11 cellular contexts compared by ENCODE assay signal in genomic region chr3:57017481-57017880, GRCh38. TPM values are rescaled to one million over a fixed set of nuclear protein-coding genes. Genes with fewer than 3 reads are reported as not detected.
DNase-seq lines count a peak whose midpoint lies in the region; ATAC-seq and TF ChIP-seq lines count a peak whose summit lies in the region.
"Had no signal": no experiment of that assay in that cellular context is flagged by ENCODE, and none has a peak within 500 bp of the region (broad histone marks: within the 10 kb centered on the region; RNA-seq: fewer than 3 reads in every experiment).

No MANE protein-coding gene starts in this region.

- peak overlapping the region; percentile 66 for H3K9ac ChIP-seq in Karpas-422 (ENCODE audit: low read length)
- H3K9ac ChIP-seq: parathyroid adenoma had no signal

- H4K20me1 ChIP-seq in Karpas-422 (ENCODE audit: insufficient read depth, low read depth, low read length), result no peaks in the 10 kb centered on the region

- no peaks in the 10 kb centered on the region for H3K9me3 ChIP-seq in Karpas-422 (ENCODE audit: low read length)

- H3K27ac ChIP-seq in Karpas-422 (ENCODE audit: low read length), result peak overlapping the region; percentile 99
- H3K27ac ChIP-seq: parathyroid adenoma had no signal

- H3K4me3 Mint-ChIP-seq in brain, result peak overlapping the region in 4 of 5 experiments; percentile 31 to 43 (median 41)
- no peak overlapping the region for H3K4me3 Mint-ChIP-seq in naive thymus-derived CD8-positive, alpha-beta T cell
- H3K4me3 Mint-ChIP-seq: activated T-helper 17 cell treated with anti-CD3 and anti-CD28 coated beads, Interleukin-2, amount 50 U/mL, for 72 hours; CD4-positive, CD25-positive, alpha-beta regulatory T cell had no signal

- POLR2A ChIA-PET in naive thymus-derived CD8-positive, alpha-beta T cell (lab: Charles Lee), result no interaction called here

- peaks cover 2% of the 10 kb centered on the region for H3K27me3 Mint-ChIP-seq in brain
- peaks cover 0 to 9% (median 3%) of the 10 kb centered on the region in 5 donors for H3K27me3 Mint-ChIP-seq in naive thymus-derived CD8-positive, alpha-beta T cell

- no peaks in the 10 kb centered on the region for H3K79me2 ChIP-seq in Karpas-422 (ENCODE audit: low read length)

- peaks cover 0 to 3% (median 0%) of the 10 kb centered on the region in 5 experiments for H3K9me3 Mint-ChIP-seq in brain
- H3K9me3 Mint-ChIP-seq in naive thymus-derived CD8-positive, alpha-beta T cell, result no peaks in the 10 kb centered on the region
- H3K9me3 Mint-ChIP-seq: activated T-helper 17 cell treated with anti-CD3 and anti-CD28 coated beads, Interleukin-2, amount 50 U/mL, for 72 hours had no signal

- H3K4me3 ChIP-seq in Karpas-422 (ENCODE audit: low read length), result peak overlapping the region; percentile 51

- no peak overlapping the region; the same call in 1 of the 2 replicates for H2AFZ ChIP-seq in Karpas-422 (ENCODE audit: low read length)
- H2AFZ ChIP-seq: parathyroid adenoma had no signal

- H3K36me3 Mint-ChIP-seq in brain, result no peaks in the 10 kb centered on the region
- H3K36me3 Mint-ChIP-seq in naive thymus-derived CD8-positive, alpha-beta T cell, result no peaks in the 10 kb centered on the region
- H3K36me3 Mint-ChIP-seq: CD4-positive, CD25-positive, alpha-beta regulatory T cell had no signal

- DNase-seq in Ammon's horn (ENCODE audit: low spot score) (peak; percentile 92), Karpas-422 (no peak), middle frontal gyrus (ENCODE audit: extremely low spot score, low spot score) (peak; percentile 67), GM03348 (ENCODE audit: low spot score) (no peak), NCI-H1436 (lab: John Stamatoyannopoulos, UW) (no peak)
- DNase-seq in naive thymus-derived CD8-positive, alpha-beta T cell, result no peak
- DNase-seq in effector CD8-positive, alpha-beta T cell (lab: John Stamatoyannopoulos, UW), result no peak
- DNase-seq: CD4-positive, CD25-positive, alpha-beta regulatory T cell had no signal

- H3K4me1 Mint-ChIP-seq in brain, result peaks cover 46% of the 10 kb centered on the region
- H3K4me1 Mint-ChIP-seq in naive thymus-derived CD8-positive, alpha-beta T cell, result peaks cover 0 to 7% (median under 1%) of the 10 kb centered on the region in 4 donors
- H3K4me1 Mint-ChIP-seq: activated T-helper 17 cell treated with anti-CD3 and anti-CD28 coated beads, Interleukin-2, amount 50 U/mL, for 72 hours; CD4-positive, CD25-positive, alpha-beta regulatory T cell had no signal

- H3K27me3 ChIP-seq in Karpas-422 (ENCODE audit: low read length), result no peaks in the 10 kb centered on the region

- H3K4me1 ChIP-seq in Karpas-422 (ENCODE audit: low read length), result peaks cover 84% of the 10 kb centered on the region

- peak overlapping the region in 4 of 5 experiments; percentile 80 to 97 (median 93) for H3K27ac Mint-ChIP-seq in brain
- H3K27ac Mint-ChIP-seq in naive thymus-derived CD8-positive, alpha-beta T cell, result no peak overlapping the region
- H3K27ac Mint-ChIP-seq: activated T-helper 17 cell treated with anti-CD3 and anti-CD28 coated beads, Interleukin-2, amount 50 U/mL, for 72 hours; CD4-positive, CD25-positive, alpha-beta regulatory T cell had no signal

- peak overlapping the region; percentile 73 for H3K4me2 ChIP-seq in Karpas-422 (ENCODE audit: low read depth, low read length, poor library complexity, severe bottlenecking)

- no peaks in the 10 kb centered on the region for H3K9me2 ChIP-seq in Karpas-422 (replicated peaks; ENCODE audit: insufficient read depth, low read length)

- no peaks in the 10 kb centered on the region for H3K36me3 ChIP-seq in Karpas-422 (ENCODE audit: insufficient read depth, low read length)

- no peak for ATAC-seq in naive thymus-derived CD8-positive, alpha-beta T cell
- ATAC-seq: activated T-helper 17 cell treated with anti-CD3 and anti-CD28 coated beads, Interleukin-2, amount 50 U/mL, for 72 hours had no signal

- no peak for TF ChIP-seq CTCF in brain (conservative IDR thresholded peaks at IDR 0.05)

RNA-seq across cellular contexts. Expression of gene SPATA12, which starts 43.0 kb away (rescaled TPM):
- total RNA-seq in Karpas-422 (2014; rRNA removed; shearing (Covaris generic); ENCODE audit: low replicate concordance), result 3.2 and 3.9 TPM in 2 replicates
- not detected for polyA plus RNA-seq in brain (ENCODE audit: insufficient read depth, low read depth, low replicate concordance)
- total RNA-seq in naive thymus-derived CD8-positive, alpha-beta T cell, result not detected
- polyA plus RNA-seq in naive thymus-derived CD8-positive, alpha-beta T cell, result not detected
- total RNA-seq: activated T-helper 17 cell treated with anti-CD3 and anti-CD28 coated beads, Interleukin-2, amount 50 U/mL, for 72 hours; CD4-positive, CD25-positive, alpha-beta regulatory T cell had no signal
- polyA plus RNA-seq: CD4-positive, CD25-positive, alpha-beta regulatory T cell had no signal

Comparison
In these comparisons a context has a peak if more than half of its experiments do, and no peak if none do; other contexts are left out.
1. DNase-seq: peak in Ammon's horn (single experiment) and middle frontal gyrus (single experiment); none in Karpas-422 (single experiment), naive thymus-derived CD8-positive, alpha-beta T cell (0 of 10), GM03348 (single experiment), NCI-H1436 (single experiment) and effector CD8-positive, alpha-beta T cell (single experiment).
2. H3K27ac Mint-ChIP-seq: peak in brain (4 of 5); none in naive thymus-derived CD8-positive, alpha-beta T cell (0 of 10).
3. H3K4me3 Mint-ChIP-seq: peak in brain (4 of 5); none in naive thymus-derived CD8-positive, alpha-beta T cell (0 of 10).